ENCODE assay signal across 8 cellular contexts in the genomic region with DNA sequence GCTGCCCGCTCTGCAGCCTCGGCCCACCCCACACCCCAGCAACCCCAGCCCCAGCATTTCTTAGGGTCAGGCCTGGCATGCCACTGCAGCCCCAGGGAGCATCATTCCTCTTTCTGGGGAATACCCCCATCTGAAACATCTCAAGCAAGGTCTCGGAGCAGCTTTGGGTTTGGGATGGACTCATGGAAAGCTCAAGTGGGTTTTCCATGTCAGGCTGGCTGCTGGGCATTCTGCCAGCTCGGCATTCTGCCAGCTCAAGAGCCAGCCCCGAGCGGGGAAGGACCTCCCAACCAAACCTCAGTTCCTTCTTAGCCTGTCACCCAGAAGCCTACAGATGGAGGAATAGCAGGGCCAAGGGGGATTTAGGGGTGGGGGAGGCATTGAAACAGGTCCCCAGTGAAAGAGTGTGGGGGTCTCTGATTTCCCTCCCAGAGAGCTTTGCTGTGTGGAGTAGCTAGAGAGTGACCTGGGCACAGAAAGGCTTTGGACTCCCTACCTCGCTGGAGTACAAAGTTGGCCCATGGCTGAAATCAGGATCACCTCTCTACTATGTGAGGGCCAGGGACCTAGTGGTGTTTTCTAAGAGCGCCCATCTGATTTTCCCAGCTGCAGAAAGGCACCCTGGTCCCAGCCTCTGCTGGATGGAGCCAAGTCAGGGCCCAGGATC. TPM values are rescaled to one million over a fixed set of nuclear protein-coding genes. Genes with fewer than 3 reads are reported as not detected.
DNase-seq lines count a peak whose midpoint lies in the region; ATAC-seq and TF ChIP-seq lines count a peak whose summit lies in the region.

No MANE protein-coding gene starts in this region.

- no peaks in the 10 kb centered on the region for H3K27me3 Mint-ChIP-seq in activated T-cell treated with anti-CD3 and anti-CD28 coated beads, Interleukin-2, amount 50 U/mL, for 24 hours

- DNase-seq in HUDEP-2 (lab: John Stamatoyannopoulos, UW; ENCODE audit: unreplicated experiment in 76 of 76) (peak in 50 of 76 experiments; percentile 6 to 71 (median 37)), SJSA1 (ENCODE audit: low read depth in 1 of 2, low spot score in 2 of 2) (peak; percentile 35 to 54), cardiac septum (ENCODE audit: low spot score) (peak; percentile 78), retinal pigment epithelial cell (ENCODE audit: low read depth) (no peak), DMS114 treated with DMSO at 0.1 percent for 48 hours (lab: John Stamatoyannopoulos, UW; ENCODE audit: unreplicated experiment) (no peak)
- DNase-seq in activated T-cell treated with anti-CD3 and anti-CD28 coated beads, Interleukin-2, amount 50 U/mL, for 24 hours, result no peak

- no peaks in the 10 kb centered on the region for H3K36me3 Mint-ChIP-seq in activated T-cell treated with anti-CD3 and anti-CD28 coated beads, Interleukin-2, amount 50 U/mL, for 24 hours (ENCODE audit: low read depth)

- no peak overlapping the region for H3K4me3 Mint-ChIP-seq in activated T-cell treated with anti-CD3 and anti-CD28 coated beads, Interleukin-2, amount 50 U/mL, for 24 hours

- H3K27me3 ChIP-seq in SJSA1 (replicated peaks), result no peaks in the 10 kb centered on the region

- no peaks in the 10 kb centered on the region for H3K9me3 Mint-ChIP-seq in activated T-cell treated with anti-CD3 and anti-CD28 coated beads, Interleukin-2, amount 50 U/mL, for 24 hours

- H3K27ac Mint-ChIP-seq in activated T-cell treated with anti-CD3 and anti-CD28 coated beads, Interleukin-2, amount 50 U/mL, for 24 hours, result no peak overlapping the region

- H3K4me1 Mint-ChIP-seq in activated T-cell treated with anti-CD3 and anti-CD28 coated beads, Interleukin-2, amount 50 U/mL, for 24 hours (ENCODE audit: low read depth), result no peaks in the 10 kb centered on the region

- no peak overlapping the region for H3K27ac ChIP-seq in SJSA1

- no peaks in the 10 kb centered on the region for H3K36me3 ChIP-seq in SJSA1

- H3K9me3 ChIP-seq in SJSA1 (replicated peaks), result no peaks in the 10 kb centered on the region

- H3K4me3 ChIP-seq in SJSA1 (peak overlapping the region; percentile 34), retinal pigment epithelial cell (ENCODE audit: low read length) (peak overlapping the region; percentile 46)

- intact Hi-C loops in cardiac septum (cut with DNase I), result no loop called here

- no peak for ATAC-seq in GM21360 (IDR thresholded peaks at IDR 0.05; ENCODE audit: unreplicated experiment)
- no peak for ATAC-seq in GM21526 (IDR thresholded peaks at IDR 0.05; ENCODE audit: low FRiP score, unreplicated experiment)

- TF ChIP-seq CTCF in retinal pigment epithelial cell (conservative IDR thresholded peaks at IDR 0.05; ENCODE audit: low read depth, low read length), result no peak

- peaks cover 17% of the 10 kb centered on the region for H3K4me1 ChIP-seq in SJSA1 (replicated peaks)

RNA-seq across cellular contexts. Expression of gene SELENBP1, which starts 0.6 kb away (rescaled TPM):
- total RNA-seq in SJSA1 (2014; rRNA removed; shearing (Covaris generic)), result 21.6 and 31.1 TPM in 2 replicates
- total RNA-seq in cardiac septum, result 21.2 TPM

RNA-seq across cellular contexts. Expression of gene RFX5, which starts 24.8 kb away (rescaled TPM):
- 32.2 and 46.9 TPM in 2 replicates for total RNA-seq in SJSA1 (2014; rRNA removed; shearing (Covaris generic))
- total RNA-seq in cardiac septum, result 27.2 TPM

RNA-seq across cellular contexts. Expression of gene PSMB4, which starts 27.5 kb away (rescaled TPM):
- total RNA-seq in SJSA1 (2014; rRNA removed; shearing (Covaris generic)), result 559 and 717 TPM in 2 replicates
- 186 TPM for total RNA-seq in cardiac septum

RNA-seq across cellular contexts. Expression of gene PI4KB, which starts 44.7 kb away (rescaled TPM):
- 30.5 and 60.4 TPM in 2 replicates for total RNA-seq in SJSA1 (2014; rRNA removed; shearing (Covaris generic))
- total RNA-seq in cardiac septum, result 47.7 TPM

Comparison
In these comparisons a context has a peak if more than half of its experiments do, and no peak if none do; other contexts are left out.
1. DNase-seq: peak in HUDEP-2 (50 of 76), SJSA1 (2 of 2) and cardiac septum (single experiment); none in retinal pigment epithelial cell (single experiment), activated T-cell treated with anti-CD3 and anti-CD28 coated beads, Interleukin-2, amount 50 U/mL, for 24 hours (single experiment) and DMS114 treated with DMSO at 0.1 percent for 48 hours (single experiment).